3 cellular contexts compared by ENCODE assay signal in the genomic region with DNA sequence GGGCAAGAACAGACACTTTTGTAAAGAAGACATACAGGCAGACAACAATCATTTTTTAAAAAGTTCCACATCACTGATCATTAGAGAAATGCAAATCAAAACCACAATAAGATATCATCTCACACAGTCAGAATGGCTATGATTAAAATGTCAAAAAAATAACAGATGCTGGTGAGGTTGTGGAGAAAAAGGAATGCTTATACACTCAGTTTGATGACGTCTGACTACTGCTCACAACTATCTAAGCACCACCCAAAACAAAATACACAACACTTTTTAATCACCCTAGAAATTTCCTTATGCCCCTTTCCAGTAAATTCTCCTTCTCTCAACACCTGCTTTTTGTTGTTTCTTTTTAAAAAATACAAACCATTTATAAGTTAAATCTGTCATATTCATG.
TF ChIP-seq lines count a peak whose summit lies in the region.

No MANE protein-coding gene starts in this region.

TF ChIP-seq in A549, 52 proteins besides CTCF, POLR2A, EP300 and RAD21 (continued from another document):
- TF ChIP-seq ZSCAN20 (CRISPR knock-in tag; IDR thresholded peaks at IDR 0.05) (no peak), PBX3 (IDR thresholded peaks at IDR 0.05) (no peak), NFE2L2 (conservative IDR thresholded peaks at IDR 0.05; ENCODE audit: low read length) (no peak)

TF ChIP-seq in IMR-90, 13 proteins besides CTCF, POLR2A, EP300 and RAD21 (continued from another document):
- TF ChIP-seq USF2 (IDR thresholded peaks at IDR 0.05; ENCODE audit: low read depth, low read length) (no peak), MAZ (IDR thresholded peaks at IDR 0.05; ENCODE audit: borderline replicate concordance, low read depth, low read length) (no peak), CEBPB (IDR thresholded peaks at IDR 0.05; ENCODE audit: low read depth, low read length) (no peak), FOS (IDR thresholded peaks at IDR 0.05; ENCODE audit: low read depth, low read length) (no peak), NFE2L2 (IDR thresholded peaks at IDR 0.05; ENCODE audit: low read depth, low read length) (no peak), MAFK (IDR thresholded peaks at IDR 0.05; ENCODE audit: low read depth, low read length) (no peak), MXI1 (IDR thresholded peaks at IDR 0.05; ENCODE audit: borderline replicate concordance, low read depth, low read length) (no peak), RCOR1 (IDR thresholded peaks at IDR 0.05; ENCODE audit: insufficient replicate concordance, low read length) (no peak), CHD1 (IDR thresholded peaks at IDR 0.05; ENCODE audit: low read depth, low read length) (no peak), ELK1 (IDR thresholded peaks at IDR 0.05; ENCODE audit: borderline replicate concordance, low read depth, low read length) (no peak), SMC3 (IDR thresholded peaks at IDR 0.05; ENCODE audit: low read depth, low read length) (no peak), BHLHE40 (IDR thresholded peaks at IDR 0.05; ENCODE audit: low read depth, low read length) (no peak)

TF ChIP-seq in SK-N-SH, 30 proteins besides CTCF, POLR2A, EP300 and RAD21 (continued from another document):
- TF ChIP-seq ZBTB33 (IDR thresholded peaks at IDR 0.05; ENCODE audit: borderline replicate concordance, low read depth) (no peak), USF1 (IDR thresholded peaks at IDR 0.05; ENCODE audit: borderline replicate concordance, low read depth) (no peak), SMC3 (IDR thresholded peaks at IDR 0.05; ENCODE audit: low read depth, low read length) (no peak), EZH2phosphoT487 (IDR thresholded peaks at IDR 0.05; ENCODE audit: borderline replicate concordance, low read depth) (no peak), REST (IDR thresholded peaks at IDR 0.05; ENCODE audit: low read depth, low read length) (no peak), FOXM1 (IDR thresholded peaks at IDR 0.05; ENCODE audit: low read depth) (no peak), CHD2 (IDR thresholded peaks at IDR 0.05; ENCODE audit: low read length, partially characterized antibody) (no peak), USF2 (IDR thresholded peaks at IDR 0.05; ENCODE audit: borderline replicate concordance, low read depth, low read length) (no peak), JUND (IDR thresholded peaks at IDR 0.05) (no peak), YY1 (IDR thresholded peaks at IDR 0.05; ENCODE audit: low read depth) (no peak), GABPA (IDR thresholded peaks at IDR 0.05; ENCODE audit: low read depth) (no peak), PBX3 (IDR thresholded peaks at IDR 0.05) (no peak), POLR2AphosphoS5 (IDR thresholded peaks at IDR 0.05; ENCODE audit: low read depth, low read length) (no peak), FOSL2 (IDR thresholded peaks at IDR 0.05; ENCODE audit: borderline replicate concordance, low read depth) (no peak), TAF1 (IDR thresholded peaks at IDR 0.05; ENCODE audit: borderline replicate concordance, low read depth, low read length) (no peak), SIN3A (IDR thresholded peaks at IDR 0.05; ENCODE audit: borderline replicate concordance, low read depth, low read length) (no peak), RCOR1 (IDR thresholded peaks at IDR 0.05; ENCODE audit: low read length) (no peak), RXRA (IDR thresholded peaks at IDR 0.05; ENCODE audit: borderline replicate concordance, low read depth) (no peak)
